Comparison of ENCODE assay signal across 11 cellular contexts in genomic region chr1:198121058-198121829, GRCh38. TPM values are rescaled to one million over a fixed set of nuclear protein-coding genes. Genes with fewer than 3 reads are reported as not detected.
A peak's percentile ranks its signal among the peaks of the same experiment; 100 is the strongest.
DNase-seq lines count a peak whose midpoint lies in the region; ATAC-seq and TF ChIP-seq lines count a peak whose summit lies in the region.
"Had no signal": no experiment of that assay in that cellular context is flagged by ENCODE, and none has a peak within 500 bp of the region (broad histone marks: within the 10 kb centered on the region; RNA-seq: fewer than 3 reads in every experiment).

No MANE protein-coding gene starts in this region.

- no peaks in the 10 kb centered on the region for H3K27me3 Mint-ChIP-seq in MCF 10A (ENCODE audit: insufficient read depth, unreplicated experiment)

- no peak for TF ChIP-seq CTCF in MCF 10A (IDR thresholded peaks at IDR 0.05; ENCODE audit: unreplicated experiment)
- no peak for TF ChIP-seq CTCF in breast epithelium (IDR thresholded peaks at IDR 0.05)
- no peak for TF ChIP-seq CTCF in fibroblast of pulmonary artery (IDR thresholded peaks at IDR 0.05; ENCODE audit: low read length, missing control alignments)

- CTCF ChIA-PET in MCF 10A (lab: Yijun Ruan, JAX) = no interaction called here

- no peaks in the 10 kb centered on the region for H3K36me3 Mint-ChIP-seq in MCF 10A (ENCODE audit: insufficient read depth, unreplicated experiment)

- no peak overlapping the region for H3K27ac Mint-ChIP-seq in MCF 10A (ENCODE audit: low read depth, unreplicated experiment)

- POLR2A ChIA-PET in MCF 10A (lab: Yijun Ruan, JAX) = no interaction called here

- H3K4me1 ChIP-seq in breast epithelium = no peaks in the 10 kb centered on the region
- peaks cover 37% of the 10 kb centered on the region for H3K4me1 ChIP-seq in SJSA1 (replicated peaks)
- H3K4me1 ChIP-seq: BLaER1 treated with 17β-estradiol and CSF1 and Interleukin-3, amounts not matched to agents 10 nM and 100 nM had no signal

- BruUV-seq in MCF 10A (replicated peaks; lab: Mats Ljungman, UMichigan) = no TSS peak

- no peak for TF ChIP-seq POLR2A in breast epithelium (IDR thresholded peaks at IDR 0.05)

- DNase-seq in MCF 10A (ENCODE audit: unreplicated experiment) = peak; percentile 64
- no peak for DNase-seq in breast epithelium (ENCODE audit: low spot score in 2 of 2)
- peak; percentile 25 to 49 for DNase-seq in SJSA1 (ENCODE audit: low read depth in 1 of 2, low spot score in 2 of 2)
- DNase-seq in fibroblast of pulmonary artery (ENCODE audit: low read depth) = peak; percentile 68
- peak; percentile 80 for DNase-seq in stromal cell of bone marrow (ENCODE audit: low read depth)
- no peak for DNase-seq in stimulated activated CD4-positive, alpha-beta T cell treated with anti-CD3 and anti-CD28 coated beads, Interleukin-4, amount 100 ng/mL, for 1 hour
- DNase-seq in NCI-H82 (lab: John Stamatoyannopoulos, UW) = no peak
- DNase-seq: foreskin melanocyte, NCI-H524 treated with DMSO at 0.1 percent for 48 hours had no signal

- H3K4me1 Mint-ChIP-seq in MCF 10A (ENCODE audit: insufficient read depth, unreplicated experiment) = peaks cover 16% of the 10 kb centered on the region

- H3K9me3 ChIP-seq in breast epithelium (no peaks in the 10 kb centered on the region), SJSA1 (replicated peaks) (no peaks in the 10 kb centered on the region; the same call in 1 of the 2 replicates)
- H3K9me3 ChIP-seq: BLaER1 treated with 17β-estradiol and CSF1 and Interleukin-3, amounts not matched to agents 10 nM and 100 nM had no signal

- H3K36me3 ChIP-seq in breast epithelium (no peaks in the 10 kb centered on the region), SJSA1 (no peaks in the 10 kb centered on the region)
- H3K36me3 ChIP-seq: BLaER1 treated with 17β-estradiol and CSF1 and Interleukin-3, amounts not matched to agents 10 nM and 100 nM had no signal

- H3K27me3 ChIP-seq in breast epithelium (no peaks in the 10 kb centered on the region), SJSA1 (replicated peaks) (no peaks in the 10 kb centered on the region)
- H3K27me3 ChIP-seq: BLaER1 treated with 17β-estradiol and CSF1 and Interleukin-3, amounts not matched to agents 10 nM and 100 nM had no signal

- no peak overlapping the region for H3K4me3 Mint-ChIP-seq in MCF 10A (ENCODE audit: unreplicated experiment)

- no peaks in the 10 kb centered on the region for H3K9me3 Mint-ChIP-seq in MCF 10A (ENCODE audit: unreplicated experiment)

- intact Hi-C loops in MCF 10A (cut with micrococcal nuclease) (no loop called here), breast epithelium (cut with DNase I; ENCODE audit: low total_unique reads) (no loop called here)

- ATAC-seq in HG03571 (IDR thresholded peaks at IDR 0.05; ENCODE audit: unreplicated experiment) = no peak

- H3K27ac ChIP-seq in breast epithelium = no peak overlapping the region
- no peak overlapping the region for H3K27ac ChIP-seq in SJSA1
- H3K27ac ChIP-seq: BLaER1 treated with 17β-estradiol and CSF1 and Interleukin-3, amounts not matched to agents 10 nM and 100 nM had no signal

- H3K4me3 ChIP-seq in breast epithelium (no peak overlapping the region), SJSA1 (no peak overlapping the region), fibroblast of pulmonary artery (replicated peaks; ENCODE audit: low read depth, low read length) (no peak overlapping the region)
- H3K4me3 ChIP-seq: BLaER1 treated with 17β-estradiol and CSF1 and Interleukin-3, amounts not matched to agents 10 nM and 100 nM had no signal

RNA-seq across cellular contexts. Expression of gene NEK7, which starts 35.6 kb away (rescaled TPM):
- total RNA-seq in MCF 10A (2022) = 51.1 and 54.4 TPM in 2 replicates
- 100 to 1,000 TPM in 2 of 3 donors, 10 to 100 TPM in 1; 82.3 to 187 (median 105) TPM for total RNA-seq in breast epithelium
- 136 and 138 TPM in 2 replicates for total RNA-seq in SJSA1 (2014; rRNA removed; shearing (Covaris generic))

Comparison
In these comparisons a context has a peak if more than half of its experiments do, and no peak if none do; other contexts are left out.
1. DNase-seq: peak in MCF 10A (single experiment), SJSA1 (2 of 2), fibroblast of pulmonary artery (single experiment) and stromal cell of bone marrow (single experiment); none in breast epithelium (0 of 2), stimulated activated CD4-positive, alpha-beta T cell treated with anti-CD3 and anti-CD28 coated beads, Interleukin-4, amount 100 ng/mL, for 1 hour (single experiment) and NCI-H82 (single experiment).